Comparison of ENCODE assay signal across 1 cellular context in the genomic region with DNA sequence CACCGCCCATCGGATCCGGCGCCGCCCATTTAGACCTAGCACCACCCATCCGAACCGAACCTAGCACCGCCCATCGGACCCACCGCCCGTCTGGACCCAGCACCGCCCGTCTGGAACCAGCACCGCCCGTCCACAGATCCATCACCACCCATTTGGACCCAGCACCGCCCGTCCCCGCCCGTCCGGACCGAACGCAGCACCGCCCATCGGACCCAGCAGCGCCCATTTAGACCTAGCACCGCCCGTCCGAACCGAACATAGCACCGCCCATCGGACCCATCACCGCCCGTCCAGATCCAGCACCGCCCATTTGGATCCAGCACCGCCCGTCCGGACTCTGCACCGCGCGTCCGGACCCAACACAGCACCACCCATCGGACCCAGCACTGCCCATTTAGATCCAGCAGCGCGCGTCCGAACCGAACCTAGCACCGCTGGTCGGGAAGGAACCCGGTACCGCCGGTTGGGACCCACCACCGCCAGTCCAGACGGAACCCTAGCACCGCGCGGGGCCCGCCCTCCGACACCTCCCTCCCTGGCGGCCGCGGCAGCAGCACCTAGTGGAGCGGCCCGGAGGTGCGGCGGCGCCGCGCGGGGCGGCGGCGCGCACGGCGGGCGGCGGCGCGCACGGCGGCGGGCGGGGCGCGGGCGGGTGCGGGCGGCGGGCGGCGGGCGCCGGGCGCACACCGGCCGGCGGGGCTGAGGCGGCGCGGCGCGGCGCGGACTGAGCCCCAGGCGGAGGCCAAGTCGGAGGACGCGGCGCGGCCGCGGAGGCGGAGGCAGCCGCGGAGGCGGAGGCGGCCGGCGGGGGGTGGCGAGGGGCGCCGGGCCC.
TF ChIP-seq lines count a peak whose summit lies in the region.

A gene with protein sequence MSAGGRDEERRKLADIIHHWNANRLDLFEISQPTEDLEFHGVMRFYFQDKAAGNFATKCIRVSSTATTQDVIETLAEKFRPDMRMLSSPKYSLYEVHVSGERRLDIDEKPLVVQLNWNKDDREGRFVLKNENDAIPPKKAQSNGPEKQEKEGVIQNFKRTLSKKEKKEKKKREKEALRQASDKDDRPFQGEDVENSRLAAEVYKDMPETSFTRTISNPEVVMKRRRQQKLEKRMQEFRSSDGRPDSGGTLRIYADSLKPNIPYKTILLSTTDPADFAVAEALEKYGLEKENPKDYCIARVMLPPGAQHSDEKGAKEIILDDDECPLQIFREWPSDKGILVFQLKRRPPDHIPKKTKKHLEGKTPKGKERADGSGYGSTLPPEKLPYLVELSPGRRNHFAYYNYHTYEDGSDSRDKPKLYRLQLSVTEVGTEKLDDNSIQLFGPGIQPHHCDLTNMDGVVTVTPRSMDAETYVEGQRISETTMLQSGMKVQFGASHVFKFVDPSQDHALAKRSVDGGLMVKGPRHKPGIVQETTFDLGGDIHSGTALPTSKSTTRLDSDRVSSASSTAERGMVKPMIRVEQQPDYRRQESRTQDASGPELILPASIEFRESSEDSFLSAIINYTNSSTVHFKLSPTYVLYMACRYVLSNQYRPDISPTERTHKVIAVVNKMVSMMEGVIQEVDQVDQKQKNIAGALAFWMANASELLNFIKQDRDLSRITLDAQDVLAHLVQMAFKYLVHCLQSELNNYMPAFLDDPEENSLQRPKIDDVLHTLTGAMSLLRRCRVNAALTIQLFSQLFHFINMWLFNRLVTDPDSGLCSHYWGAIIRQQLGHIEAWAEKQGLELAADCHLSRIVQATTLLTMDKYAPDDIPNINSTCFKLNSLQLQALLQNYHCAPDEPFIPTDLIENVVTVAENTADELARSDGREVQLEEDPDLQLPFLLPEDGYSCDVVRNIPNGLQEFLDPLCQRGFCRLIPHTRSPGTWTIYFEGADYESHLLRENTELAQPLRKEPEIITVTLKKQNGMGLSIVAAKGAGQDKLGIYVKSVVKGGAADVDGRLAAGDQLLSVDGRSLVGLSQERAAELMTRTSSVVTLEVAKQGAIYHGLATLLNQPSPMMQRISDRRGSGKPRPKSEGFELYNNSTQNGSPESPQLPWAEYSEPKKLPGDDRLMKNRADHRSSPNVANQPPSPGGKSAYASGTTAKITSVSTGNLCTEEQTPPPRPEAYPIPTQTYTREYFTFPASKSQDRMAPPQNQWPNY (N-terminal part only) (plus strand): TSS at position 682 of the 832 bp plus-strand sequence. CDS start 222 bp downstream, outside the sequence.

TF ChIP-seq in H1, 55 proteins besides CTCF, POLR2A, EP300 and RAD21:
- TF ChIP-seq RNF2 (IDR thresholded peaks at IDR 0.05; ENCODE audit: borderline replicate concordance, low read depth, low read length, missing control alignments, poor library complexity, severe bottlenecking) (no peak), TAF1 (IDR thresholded peaks at IDR 0.05; ENCODE audit: low read depth, low read length) (peak; percentile 34; the same call in 1 of the 2 replicates), PHF8 (conservative IDR thresholded peaks at IDR 0.05; ENCODE audit: low read depth, low read length) (peak; percentile 24), KDM4A (IDR thresholded peaks at IDR 0.05; ENCODE audit: low read depth, low read length, severe bottlenecking) (peak; percentile 94)
TF ChIP-seq in H1: peak in this region for 3.
